Comparison of ENCODE assay signal across 8 cellular contexts in genomic region chr2:88055049-88055435, GRCh38. TPM values are rescaled to one million over a fixed set of nuclear protein-coding genes. Genes with fewer than 3 reads are reported as not detected.
A peak's percentile ranks its signal among the peaks of the same experiment; 100 is the strongest.
DNase-seq lines count a peak whose midpoint lies in the region; ATAC-seq and TF ChIP-seq lines count a peak whose summit lies in the region.

No MANE protein-coding gene starts in this region.

- no peak for DNase-seq in GM12864 (ENCODE audit: low read depth)
- DNase-seq in NCI-H69 (lab: John Stamatoyannopoulos, UW): peak; percentile 36
- DNase-seq in cerebellar cortex (ENCODE audit: low spot score): peak; percentile 32
- DNase-seq in lung (ENCODE audit: low spot score): no peak
- DNase-seq in activated CD4-positive, CD25-positive, alpha-beta regulatory T cell (lab: John Stamatoyannopoulos, UW): no peak
- DNase-seq in HuH-7 (ENCODE audit: low spot score): no peak

- no peaks in the 10 kb centered on the region for H3K9me3 ChIP-seq in lung (ENCODE audit: control insufficient read depth in 2 of 2, insufficient read depth in 1 of 2, low read length in 1 of 2)

- H3K4me1 ChIP-seq in lung (ENCODE audit: control insufficient read depth in 2 of 2, insufficient read depth in 2 of 2, low read length in 2 of 2): peaks cover 7 to 13% of the 10 kb centered on the region in 2 donors
- H3K4me1 ChIP-seq in urinary bladder (ENCODE audit: insufficient read depth): no peaks in the 10 kb centered on the region

- no peaks in the 10 kb centered on the region for H3K27me3 ChIP-seq in lung (ENCODE audit: control insufficient read depth, insufficient read depth)

- H3K36me3 ChIP-seq in lung (ENCODE audit: control insufficient read depth in 2 of 2, insufficient read depth in 2 of 2, low read length in 2 of 2): no peaks in the 10 kb centered on the region
- H3K36me3 ChIP-seq in urinary bladder (ENCODE audit: insufficient read depth): no peaks in the 10 kb centered on the region

- peak overlapping the region; percentile 96 for H3K4me3 ChIP-seq in GM12864 (ENCODE audit: low read depth, low read length)
- peak overlapping the region; percentile 79 for H3K4me3 ChIP-seq in lung
- H3K4me3 ChIP-seq in urinary bladder (ENCODE audit: low read depth, low read length): peak overlapping the region; percentile 87

- peak; percentile 5 for ATAC-seq in lung (ENCODE audit: insufficient read depth, low FRiP score)
- no peak for ATAC-seq in GM21526 (IDR thresholded peaks at IDR 0.05; ENCODE audit: low FRiP score, unreplicated experiment)

- WGBS in lung, 2 donors: 0% methylated on average over 17 of the region's 17 CpGs
- under 1% methylated on average over 17 of the region's 17 CpGs for WGBS in urinary bladder

- H3K27ac ChIP-seq in lung (ENCODE audit: low read depth in 1 of 2, low read length in 1 of 2) (peak overlapping the region; percentile 99), urinary bladder (ENCODE audit: low read depth) (peak overlapping the region; percentile 98)

- TF ChIP-seq CTCF in GM12864 (IDR thresholded peaks at IDR 0.05; ENCODE audit: low read depth, low read length, missing control alignments) (no peak), lung (IDR thresholded peaks at IDR 0.05; ENCODE audit: control extremely low read depth, extremely low read depth) (no peak)

RNA-seq across cellular contexts. Expression of gene KRCC1, which starts 0.5 kb away (rescaled TPM):
- total RNA-seq in lung (10 to 100 TPM; 17.2 to 22.0 TPM), urinary bladder (35.3 TPM)
- polyA plus RNA-seq in lung (10 to 100 TPM; 20.3 to 31.2 TPM), urinary bladder (28.0 TPM)

RNA-seq across cellular contexts. Expression of gene SMYD1, which starts 12.6 kb away (rescaled TPM):
- total RNA-seq in lung (under 1 TPM in 1 of 2 donors, not detected in 1; 0.20 TPM), urinary bladder (5.7 TPM)
- polyA plus RNA-seq in lung (not detected), urinary bladder (0.06 TPM)

RNA-seq across cellular contexts. Expression of gene RNU2-63P, which starts 38.7 kb away (rescaled TPM):
- total RNA-seq in lung (1 to 10 TPM in 1 of 2 donors, not detected in 1; 3.9 TPM), urinary bladder (not detected)
- polyA plus RNA-seq in lung (not detected), urinary bladder (not detected)

Comparison
In these comparisons a context has a peak if more than half of its experiments do, and no peak if none do; other contexts are left out.
1. DNase-seq: peak in NCI-H69 (single experiment) and cerebellar cortex (single experiment); none in GM12864 (single experiment), lung (single experiment), activated CD4-positive, CD25-positive, alpha-beta regulatory T cell (0 of 4) and HuH-7 (single experiment).
2. Peak in every context shown above with its lines, with median percentiles within 50 percentile points of each other: H3K4me3 ChIP-seq.